In the genomic region with DNA sequence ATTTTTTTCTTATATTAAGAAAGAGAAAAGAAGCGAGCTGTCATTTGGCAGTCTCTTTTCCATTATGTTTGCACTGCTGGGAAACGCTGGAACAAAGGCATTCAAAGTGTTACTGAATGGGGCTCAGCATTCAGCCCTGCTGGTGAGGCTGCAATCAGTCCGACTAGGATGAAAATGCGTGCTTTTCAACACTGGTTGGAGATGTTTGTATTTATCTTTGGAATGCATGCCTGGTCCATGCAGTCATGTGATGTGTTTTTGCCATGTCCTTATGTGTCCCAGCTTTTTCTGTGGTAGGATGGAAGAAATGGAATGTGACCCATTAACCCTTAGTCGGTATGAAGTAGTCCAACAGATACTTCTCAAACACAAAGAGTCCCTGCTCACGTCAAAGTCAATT, we compare ENCODE assay signal across 12 cellular contexts.
DNase-seq lines count a peak whose midpoint lies in the region; ATAC-seq, FAIRE-seq and TF ChIP-seq lines count a peak whose summit lies in the region.
"Had no signal": no experiment of that assay in that cellular context is flagged by ENCODE, and none has a peak within 500 bp of the region (broad histone marks: within the 10 kb centered on the region; RNA-seq: fewer than 3 reads in every experiment).

No MANE protein-coding gene starts in this region.

- H3K9ac ChIP-seq in endodermal cell (ENCODE audit: extremely low read depth, low read length, poor library complexity, severe bottlenecking): no peak overlapping the region
- H3K9ac ChIP-seq in kidney (ENCODE audit: low read length in 2 of 2): no peak overlapping the region

- H3K27me3 Mint-ChIP-seq in endodermal cell (ENCODE audit: insufficient read depth): no peaks in the 10 kb centered on the region
- H3K27me3 Mint-ChIP-seq in activated CD4-positive, alpha-beta T cell treated with anti-CD3 and anti-CD28 coated beads for 36 hours: no peaks in the 10 kb centered on the region

- no peaks in the 10 kb centered on the region for H3K36me3 Mint-ChIP-seq in endodermal cell (ENCODE audit: low read depth)
- no peaks in the 10 kb centered on the region for H3K36me3 Mint-ChIP-seq in activated CD4-positive, alpha-beta T cell treated with anti-CD3 and anti-CD28 coated beads for 36 hours (ENCODE audit: low read depth)

- H3K4me1 Mint-ChIP-seq in endodermal cell: peaks cover 16% of the 10 kb centered on the region
- no peaks in the 10 kb centered on the region for H3K4me1 Mint-ChIP-seq in activated CD4-positive, alpha-beta T cell treated with anti-CD3 and anti-CD28 coated beads for 36 hours

- WGBS in endodermal cell (ENCODE audit: insufficient coverage in 1 of 2, insufficient read length in 1 of 2), 2 experiments: 43 to 65% methylated on average over 5 to 6 of the region's 6 CpGs

- H3K4me1 ChIP-seq in endodermal cell (ENCODE audit: control insufficient read depth, insufficient read depth, low read length): peaks cover 4% of the 10 kb centered on the region
- peaks cover 5% of the 10 kb centered on the region for H3K4me1 ChIP-seq in lower lobe of right lung
- H3K4me1 ChIP-seq in kidney (ENCODE audit: control insufficient read depth in 1 of 2, insufficient read depth in 1 of 2, low read depth in 1 of 2, low read length in 2 of 2): no peaks in the 10 kb centered on the region
- H3K4me1 ChIP-seq: uterus had no signal

- DNase-seq in Right ventricle myocardium superior (no peak), cardiac septum (ENCODE audit: low spot score) (no peak), endodermal cell (no peak), lower lobe of right lung (no peak), kidney (no peak), foreskin melanocyte (no peak), NCI-H1694 (lab: John Stamatoyannopoulos, UW) (no peak)
- DNase-seq in activated CD4-positive, alpha-beta T cell treated with anti-CD3 and anti-CD28 coated beads for 36 hours: no peak
- DNase-seq: ACHN; activated CD4-positive, alpha-beta T cell treated with anti-CD3 and anti-CD28 coated beads for 1 hour; activated naive CD4-positive, alpha-beta T cell treated with anti-CD3 and anti-CD28 coated beads for 36 hours; uterus had no signal

- H3K27ac Mint-ChIP-seq in endodermal cell: no peak overlapping the region
- no peak overlapping the region for H3K27ac Mint-ChIP-seq in activated CD4-positive, alpha-beta T cell treated with anti-CD3 and anti-CD28 coated beads for 36 hours
- H3K27ac Mint-ChIP-seq: activated naive CD4-positive, alpha-beta T cell treated with anti-CD3 and anti-CD28 coated beads for 36 hours had no signal

- H3K9me3 ChIP-seq in endodermal cell (ENCODE audit: control insufficient read depth, low read length): peaks cover 3% of the 10 kb centered on the region
- H3K9me3 ChIP-seq in lower lobe of right lung: no peaks in the 10 kb centered on the region
- no peaks in the 10 kb centered on the region for H3K9me3 ChIP-seq in kidney (ENCODE audit: control insufficient read depth in 1 of 2, low read length in 2 of 2)
- H3K9me3 ChIP-seq: uterus had no signal

- CTCF ChIA-PET in activated CD4-positive, alpha-beta T cell treated with anti-CD3 and anti-CD28 coated beads for 36 hours (lab: Charles Lee): no interaction called here

- peak overlapping the region; percentile 73 for H3K27ac ChIP-seq in endodermal cell (ENCODE audit: low read depth, low read length)
- no peak overlapping the region for H3K27ac ChIP-seq in lower lobe of right lung
- no peak overlapping the region for H3K27ac ChIP-seq in kidney (ENCODE audit: low read depth in 2 of 2, low read length in 2 of 2)
- H3K27ac ChIP-seq: uterus had no signal

- no peak for FAIRE-seq in kidney (lab: Jason Lieb, UNC)

- no peak overlapping the region for H3K4me3 Mint-ChIP-seq in endodermal cell
- no peak overlapping the region for H3K4me3 Mint-ChIP-seq in activated CD4-positive, alpha-beta T cell treated with anti-CD3 and anti-CD28 coated beads for 36 hours
- H3K4me3 Mint-ChIP-seq: activated naive CD4-positive, alpha-beta T cell treated with anti-CD3 and anti-CD28 coated beads for 36 hours had no signal

- ATAC-seq in Right ventricle myocardium superior (ENCODE audit: poor library complexity): peak; percentile 75
- peak; percentile 30 to 45 for ATAC-seq in lower lobe of right lung
- no peak for ATAC-seq in activated CD4-positive, alpha-beta T cell treated with anti-CD3 and anti-CD28 coated beads for 36 hours

- H3K27me3 ChIP-seq in endodermal cell (ENCODE audit: control insufficient read depth, insufficient read depth, low read length, poor library complexity, severe bottlenecking): no peaks in the 10 kb centered on the region
- no peaks in the 10 kb centered on the region for H3K27me3 ChIP-seq in lower lobe of right lung (ENCODE audit: low read depth)
- H3K27me3 ChIP-seq: uterus had no signal

- H3K4me3 ChIP-seq in endodermal cell (ENCODE audit: low read length): no peak overlapping the region
- H3K4me3 ChIP-seq in lower lobe of right lung: no peak overlapping the region
- no peak overlapping the region for H3K4me3 ChIP-seq in kidney (ENCODE audit: low read length in 2 of 2)
- H3K4me3 ChIP-seq: uterus had no signal

- H3K36me3 ChIP-seq in endodermal cell (ENCODE audit: control insufficient read depth, insufficient read depth, low read length) (no peaks in the 10 kb centered on the region), lower lobe of right lung (no peaks in the 10 kb centered on the region), kidney (ENCODE audit: control insufficient read depth in 1 of 2, insufficient read depth in 2 of 2, low read length in 2 of 2) (no peaks in the 10 kb centered on the region)
- H3K36me3 ChIP-seq: uterus had no signal

- POLR2A ChIA-PET in activated CD4-positive, alpha-beta T cell treated with anti-CD3 and anti-CD28 coated beads for 36 hours (lab: Charles Lee): no interaction called here

- intact Hi-C loops in Right ventricle myocardium superior (cut with DNase I): no loop called here
- intact Hi-C loops in cardiac septum (cut with DNase I): no loop called here
- intact Hi-C loops in lower lobe of right lung (cut with DNase I): no loop called here
- intact Hi-C loops in activated CD4-positive, alpha-beta T cell treated with anti-CD3 and anti-CD28 coated beads for 36 hours (cut with DNase I, micrococcal nuclease): no loop called here
- intact Hi-C loops in kidney (cut with DNase I): no loop called here

- TF ChIP-seq CTCF in endodermal cell (conservative IDR thresholded peaks at IDR 0.05) (peak; percentile 33), lower lobe of right lung (IDR thresholded peaks at IDR 0.05) (no peak), kidney (IDR thresholded peaks at IDR 0.05; ENCODE audit: borderline replicate concordance, extremely low read depth, insufficient read depth) (no peak)

- H3K9me3 Mint-ChIP-seq in endodermal cell: peaks cover 5% of the 10 kb centered on the region
- peaks cover 10% of the 10 kb centered on the region for H3K9me3 Mint-ChIP-seq in activated CD4-positive, alpha-beta T cell treated with anti-CD3 and anti-CD28 coated beads for 36 hours (ENCODE audit: low read depth)
- H3K9me3 Mint-ChIP-seq: activated naive CD4-positive, alpha-beta T cell treated with anti-CD3 and anti-CD28 coated beads for 36 hours had no signal
